21 cellular contexts compared by ENCODE assay signal in the genomic region with DNA sequence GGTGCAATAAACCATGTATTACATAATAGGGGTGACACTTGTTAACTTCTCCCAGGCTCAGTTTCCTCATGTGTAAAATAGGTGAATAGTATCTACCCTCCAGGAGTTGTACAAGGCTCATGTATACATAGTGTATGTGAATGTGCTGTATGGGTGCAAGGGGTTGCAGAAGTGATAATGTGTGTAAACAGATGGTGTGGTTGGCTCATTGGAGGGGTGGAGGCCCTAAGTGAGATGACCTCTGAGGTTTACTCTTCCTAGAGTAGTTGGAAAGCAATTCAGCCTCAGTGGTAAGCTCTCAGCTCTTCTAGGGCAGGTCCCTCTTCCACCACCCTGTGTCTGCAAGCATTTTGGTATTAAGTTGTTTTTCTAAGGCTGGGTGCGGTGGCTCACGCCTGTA.
"Had no signal": no experiment of that assay in that cellular context is flagged by ENCODE, and none has a peak within 500 bp of the region (broad histone marks: within the 10 kb centered on the region; RNA-seq: fewer than 3 reads in every experiment).

No MANE protein-coding gene starts in this region.

- H3K4me3 Mint-ChIP-seq: activated CD4-positive, alpha-beta memory T cell treated with anti-CD3 and anti-CD28 coated beads for 36 hours; activated naive CD8-positive, alpha-beta T cell treated with anti-CD3 and anti-CD28 coated beads for 36 hours had no signal

- H3K27ac Mint-ChIP-seq: activated CD4-positive, alpha-beta memory T cell treated with anti-CD3 and anti-CD28 coated beads for 36 hours; activated naive CD8-positive, alpha-beta T cell treated with anti-CD3 and anti-CD28 coated beads for 36 hours had no signal

- H3K27ac ChIP-seq: colonic mucosa, gastroesophageal sphincter, ovary, prostate gland, right atrium auricular region, upper lobe of right lung had no signal

- H3K9me3 ChIP-seq: colonic mucosa, gastroesophageal sphincter, ovary, prostate gland, right atrium auricular region, SK-N-SH, upper lobe of right lung had no signal

- H3K9me3 Mint-ChIP-seq: activated CD4-positive, alpha-beta memory T cell treated with anti-CD3 and anti-CD28 coated beads for 36 hours; activated naive CD8-positive, alpha-beta T cell treated with anti-CD3 and anti-CD28 coated beads for 36 hours; naive thymus-derived CD8-positive, alpha-beta T cell had no signal

- DNase-seq: activated CD4-positive, alpha-beta memory T cell treated with anti-CD3 and anti-CD28 coated beads for 36 hours; activated CD4-positive, alpha-beta T cell treated with anti-CD3 and anti-CD28 coated beads for 1 hour; activated gamma-delta T cell treated with Interleukin-2 at 50 U/mL for 16 hours; activated naive CD8-positive, alpha-beta T cell treated with anti-CD3 and anti-CD28 coated beads for 36 hours; activated T-cell treated with anti-CD3 and anti-CD28 coated beads for 4 hours; central memory CD4-positive, alpha-beta T cell; colonic mucosa; head of caudate nucleus; hypothalamus; left cardiac atrium; naive thymus-derived CD8-positive, alpha-beta T cell; ovary; SK-N-SH; stimulated activated CD4-positive, alpha-beta T cell treated with anti-CD3 and anti-CD28 coated beads, Interleukin-4, amount 100 ng/mL, for 24 hours; stimulated activated naive CD8-positive, alpha-beta T cell treated with anti-CD3 and anti-CD28 coated beads, Interleukin-15, Interleukin-2, amounts not matched to agents 100 U/mL and 50 U/mL, for 24 hours; T-helper 9 cell; upper lobe of right lung had no signal

- H3K4me3 ChIP-seq: colonic mucosa, gastroesophageal sphincter, lung, ovary, prostate gland, right atrium auricular region, upper lobe of right lung had no signal

- H3K27me3 Mint-ChIP-seq: activated CD4-positive, alpha-beta memory T cell treated with anti-CD3 and anti-CD28 coated beads for 36 hours; activated naive CD8-positive, alpha-beta T cell treated with anti-CD3 and anti-CD28 coated beads for 36 hours; naive thymus-derived CD8-positive, alpha-beta T cell had no signal

- ATAC-seq: gastroesophageal sphincter; left cardiac atrium; naive thymus-derived CD8-positive, alpha-beta T cell; stimulated activated naive CD8-positive, alpha-beta T cell treated with anti-CD3 and anti-CD28 coated beads, Interleukin-15, Interleukin-2, amounts not matched to agents 100 U/mL and 50 U/mL, for 24 hours; upper lobe of right lung had no signal

- H3K27me3 ChIP-seq: colonic mucosa, ovary, right atrium auricular region, upper lobe of right lung had no signal

- H3K36me3 ChIP-seq: colonic mucosa, gastroesophageal sphincter, ovary, prostate gland, right atrium auricular region, upper lobe of right lung had no signal
